7 cellular contexts compared by ENCODE assay signal in genomic region chr1:37947364-37947763, GRCh38. TPM values are rescaled to one million over a fixed set of nuclear protein-coding genes. Genes with fewer than 3 reads are reported as not detected.
A peak's percentile ranks its signal among the peaks of the same experiment; 100 is the strongest.
DNase-seq lines count a peak whose midpoint lies in the region; ATAC-seq and TF ChIP-seq lines count a peak whose summit lies in the region.

No MANE protein-coding gene starts in this region.

- peak; percentile 6 for ATAC-seq in GM19395 (IDR thresholded peaks at IDR 0.05; ENCODE audit: unreplicated experiment)
- ATAC-seq in GM21717 (IDR thresholded peaks at IDR 0.05; ENCODE audit: unreplicated experiment): no peak

- H3K9ac ChIP-seq in skeletal muscle tissue (ENCODE audit: low read depth in 1 of 3, low read length in 3 of 3): peak overlapping the region in 1 of 3 donors; percentile 71

- DNase-seq in SJCRH30 (no peak), fibroblast of mammary gland (ENCODE audit: low read depth) (no peak), hepatic stellate cell (ENCODE audit: low spot score) (no peak), foreskin melanocyte (no peak)

- peaks cover 7% of the 10 kb centered on the region; the same call in 1 of the 2 replicates for H3K4me1 ChIP-seq in SJCRH30
- peaks cover 11 to 21% (median 17%) of the 10 kb centered on the region in 3 donors for H3K4me1 ChIP-seq in skeletal muscle tissue (ENCODE audit: control insufficient read depth in 3 of 3, insufficient read depth in 3 of 3, low read length in 3 of 3)

- H3K36me3 ChIP-seq in SJCRH30 (no peaks in the 10 kb centered on the region), skeletal muscle tissue (ENCODE audit: control insufficient read depth in 3 of 3, insufficient read depth in 3 of 3, low read length in 3 of 3) (peaks cover 10 to 19% (median 14%) of the 10 kb centered on the region in 3 donors)

- no peaks in the 10 kb centered on the region for H3K27me3 ChIP-seq in SJCRH30
- no peaks in the 10 kb centered on the region for H3K27me3 ChIP-seq in skeletal muscle tissue (ENCODE audit: control insufficient read depth in 3 of 3, insufficient read depth in 3 of 3, low read length in 3 of 3)

- H3K9me3 ChIP-seq in SJCRH30 (replicated peaks): no peaks in the 10 kb centered on the region
- H3K9me3 ChIP-seq in skeletal muscle tissue (ENCODE audit: control insufficient read depth in 3 of 3, low read length in 3 of 3): no peaks in the 10 kb centered on the region

- peak overlapping the region; percentile 74; the same call in 1 of the 2 replicates for H3K27ac ChIP-seq in SJCRH30
- H3K27ac ChIP-seq in skeletal muscle tissue (ENCODE audit: low read depth, low read length): peak overlapping the region; percentile 74

- H3K4me3 ChIP-seq in SJCRH30 (peak overlapping the region; percentile 90), fibroblast of mammary gland (ENCODE audit: control insufficient read depth, low read depth, low read length) (peak overlapping the region; percentile 83), skeletal muscle tissue (ENCODE audit: low read length in 3 of 3) (peak overlapping the region; percentile 89 to 95 (median 95))

- TF ChIP-seq CTCF in fibroblast of mammary gland (conservative IDR thresholded peaks at IDR 0.05; ENCODE audit: control insufficient read depth, insufficient read depth, low read depth, low read length): no peak

RNA-seq across cellular contexts. Expression of gene INPP5B, which starts 0.5 kb away (rescaled TPM):
- 16.9 and 21.1 TPM in 2 replicates for total RNA-seq in SJCRH30 (2014; rRNA removed; shearing (Covaris generic))
- 9.4 TPM for total RNA-seq in skeletal muscle tissue

RNA-seq across cellular contexts. Expression of gene SF3A3, which starts 42.5 kb away (rescaled TPM):
- 187 and 190 TPM in 2 replicates for total RNA-seq in SJCRH30 (2014; rRNA removed; shearing (Covaris generic))
- 53.2 TPM for total RNA-seq in skeletal muscle tissue

RNA-seq across cellular contexts. Expression of gene FHL3, which starts 58.0 kb away (rescaled TPM):
- 17.6 and 20.6 TPM in 2 replicates for total RNA-seq in SJCRH30 (2014; rRNA removed; shearing (Covaris generic))
- 58.5 TPM for total RNA-seq in skeletal muscle tissue
